In the genomic region with DNA sequence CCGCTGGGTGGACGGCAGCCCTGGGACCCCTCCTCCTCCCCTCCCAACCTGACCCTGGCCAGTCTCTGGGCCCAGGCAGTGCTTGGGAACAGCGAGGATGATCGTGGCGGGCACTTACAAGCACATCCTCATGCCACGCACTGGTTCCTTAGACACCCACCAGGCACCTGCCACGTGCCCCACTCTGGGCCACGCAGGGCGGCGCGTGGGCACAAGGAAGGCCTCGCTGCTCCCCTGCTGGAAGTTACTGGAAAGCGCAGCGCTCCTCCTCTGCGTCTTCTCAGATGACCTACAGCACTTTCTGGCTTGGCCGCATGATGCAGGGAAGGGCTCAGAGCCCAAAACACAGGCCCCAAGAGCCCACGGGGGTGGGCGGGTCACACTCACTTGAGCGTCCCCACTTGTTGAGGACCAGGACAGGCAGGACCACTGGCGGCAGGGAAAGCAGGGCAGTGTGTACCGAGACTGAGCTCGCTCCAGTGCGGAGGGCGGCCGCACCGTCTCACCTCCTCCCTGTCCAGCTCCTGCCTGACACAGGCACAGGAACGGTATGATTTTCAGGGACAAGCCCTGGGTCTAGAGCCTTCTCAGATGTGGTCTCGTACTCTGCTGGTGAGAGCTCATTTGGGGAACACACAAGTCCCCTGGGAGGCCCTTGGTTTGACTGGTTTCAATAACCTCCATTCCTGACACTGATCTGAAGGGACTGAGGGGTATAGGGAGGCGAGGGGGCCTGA, we compare ENCODE assay signal across 14 cellular contexts.
A peak's percentile ranks its signal among the peaks of the same experiment; 100 is the strongest.
DNase-seq lines count a peak whose midpoint lies in the region; ATAC-seq and TF ChIP-seq lines count a peak whose summit lies in the region.
"Had no signal": no experiment of that assay in that cellular context is flagged by ENCODE, and none has a peak within 500 bp of the region (broad histone marks: within the 10 kb centered on the region; RNA-seq: fewer than 3 reads in every experiment).

No MANE protein-coding gene starts in this region.

- H3K36me3 ChIP-seq in esophagus squamous epithelium = peaks cover 0 to 54% (median 0%) of the 10 kb centered on the region in 3 donors

- H3K27me3 ChIP-seq in esophagus squamous epithelium = no peaks in the 10 kb centered on the region
- H3K27me3 ChIP-seq: suprapubic skin had no signal

- no peak for TF ChIP-seq POLR2A in esophagus squamous epithelium (IDR thresholded peaks at IDR 0.05)

- peaks cover 6 to 23% (median 11%) of the 10 kb centered on the region in 3 donors for H3K4me1 ChIP-seq in esophagus squamous epithelium

- TF ChIP-seq CTCF in GM12874 (IDR thresholded peaks at IDR 0.05; ENCODE audit: insufficient read depth, low read depth, low read length) = peak; percentile 26; the same call in 1 of the 2 replicates
- peak in 1 of 6 experiments; percentile 17 for TF ChIP-seq CTCF in esophagus squamous epithelium (IDR thresholded peaks at IDR 0.05)

- H3K27ac ChIP-seq in esophagus squamous epithelium = peak overlapping the region in 3 of 4 donors; percentile 81 to 86 (median 81)
- H3K27ac ChIP-seq: KMS-11 had no signal

- no peak for DNase-seq in esophagus squamous epithelium (lab: John Stamatoyannopoulos, UW)
- DNase-seq in NCI-H82 (lab: John Stamatoyannopoulos, UW) = no peak
- DNase-seq in Right ventricle myocardium inferior (ENCODE audit: missing footprints) = no peak
- no peak for DNase-seq in NCI-H774 (lab: John Stamatoyannopoulos, UW)
- DNase-seq: activated T-cell treated with anti-CD3 and anti-CD28 coated beads, Interleukin-2, amount 50 U/mL, for 24 hours; C1 segment of cervical spinal cord; mesenchymal stem cell; NCI-H2171 had no signal

- ATAC-seq in GM21423 (IDR thresholded peaks at IDR 0.05; ENCODE audit: unreplicated experiment) (peak; percentile 71), HG03045 (IDR thresholded peaks at IDR 0.05; ENCODE audit: unreplicated experiment) (peak; percentile 54), HG02970 (IDR thresholded peaks at IDR 0.05; ENCODE audit: low FRiP score, unreplicated experiment) (no peak), Right ventricle myocardium inferior (no peak)

- intact Hi-C loops in esophagus squamous epithelium (cut with DNase I) = no loop called here
- intact Hi-C loops in Right ventricle myocardium inferior (cut with DNase I) = no loop called here

- no peak overlapping the region for H3K4me3 ChIP-seq in esophagus squamous epithelium
- H3K4me3 ChIP-seq: suprapubic skin had no signal

- 86 to 91% methylated on average over 7 to 18 of the region's 29 CpGs for WGBS in esophagus squamous epithelium, 2 donors

- H3K9me3 ChIP-seq in esophagus squamous epithelium = no peaks in the 10 kb centered on the region
- H3K9me3 ChIP-seq: suprapubic skin had no signal

Comparison
In these comparisons a context has a peak if more than half of its experiments do, and no peak if none do; other contexts are left out.
1. ATAC-seq: peak in GM21423 (single experiment) and HG03045 (single experiment); none in HG02970 (single experiment) and Right ventricle myocardium inferior (single experiment).